ENCODE assay signal across 8 cellular contexts in genomic region chr16:46688657-46689491, GRCh38.
DNase-seq lines count a peak whose midpoint lies in the region; ATAC-seq lines count a peak whose summit lies in the region.

VPS35 (minus strand) TSS chr16:46689178; CDS start chr16:46689133, 45 bp downstream.

- H3K4me1 Mint-ChIP-seq in effector memory CD8-positive, alpha-beta T cell (ENCODE audit: low read depth in 2 of 2), result peaks cover 28 to 34% of the 10 kb centered on the region in 2 donors
- H3K4me1 Mint-ChIP-seq in memory B cell, result peaks cover 36% of the 10 kb centered on the region

- no peak within 1 kb of the TSS for H3K4me3 Mint-ChIP-seq in effector memory CD8-positive, alpha-beta T cell
- no peak within 1 kb of the TSS for H3K4me3 Mint-ChIP-seq in memory B cell

- no peaks in the 10 kb centered on the region for H3K9me3 Mint-ChIP-seq in effector memory CD8-positive, alpha-beta T cell
- H3K9me3 Mint-ChIP-seq in memory B cell, result no peaks in the 10 kb centered on the region

- DNase-seq in COLO668 (lab: John Stamatoyannopoulos, UW; ENCODE audit: unreplicated experiment) (peak; percentile 98), HS-5 (ENCODE audit: low read depth) (peak; percentile 83), NK-92 (lab: John Stamatoyannopoulos, UW; ENCODE audit: unreplicated experiment) (peak; percentile 79), memory B cell (ENCODE audit: low spot score in 2 of 2) (peak; percentile 99)
- DNase-seq in activated CD8-positive, alpha-beta memory T cell treated with anti-CD3 and anti-CD28 coated beads for 24 hours, result peak; percentile 100
- DNase-seq in effector memory CD8-positive, alpha-beta T cell, result peak; percentile 100
- peak; percentile 99 for DNase-seq in stimulated activated CD8-positive, alpha-beta memory T cell treated with anti-CD3 and anti-CD28 coated beads, Interleukin-12 subunit alpha, Interleukin-12 subunit beta, amount 100 ng/mL, for 24 hours (ENCODE audit: extremely low read depth)

- ATAC-seq in GM19468 (IDR thresholded peaks at IDR 0.05; ENCODE audit: extremely low read depth, unreplicated experiment) (peak; percentile 70), memory B cell (ENCODE audit: low read depth) (peak; percentile 81)
- ATAC-seq in effector memory CD8-positive, alpha-beta T cell (replicated peaks), result peak; percentile 86

- no peak within 1 kb of the TSS for H3K27ac Mint-ChIP-seq in effector memory CD8-positive, alpha-beta T cell
- no peak within 1 kb of the TSS for H3K27ac Mint-ChIP-seq in memory B cell

- no peaks in the 10 kb centered on the region for H3K36me3 Mint-ChIP-seq in effector memory CD8-positive, alpha-beta T cell (ENCODE audit: insufficient read depth)
- H3K36me3 Mint-ChIP-seq in memory B cell, result no peaks in the 10 kb centered on the region

- no peaks in the 10 kb centered on the region for H3K27me3 Mint-ChIP-seq in effector memory CD8-positive, alpha-beta T cell
- no peaks in the 10 kb centered on the region for H3K27me3 Mint-ChIP-seq in memory B cell

Comparison
In these comparisons a context has a peak if more than half of its experiments do, and no peak if none do; other contexts are left out.
1. Peak in every context shown above with its lines: DNase-seq and ATAC-seq.